1 cellular context compared by ENCODE assay signal in genomic region chr15:23038741-23039150, GRCh38.
TF ChIP-seq lines count a peak whose summit lies in the region.

No MANE protein-coding gene starts in this region.

TF ChIP-seq in H1, 55 proteins besides CTCF, POLR2A, EP300 and RAD21 (continued from another document):
- TF ChIP-seq HDAC6 (IDR thresholded peaks at IDR 0.05; ENCODE audit: low read depth, low read length) (no peak), CEBPB (IDR thresholded peaks at IDR 0.05; ENCODE audit: low read depth, low read length) (no peak), SP2 (IDR thresholded peaks at IDR 0.05; ENCODE audit: low read length) (no peak), SIN3A (conservative IDR thresholded peaks at IDR 0.05 in 1 of 2, IDR thresholded peaks at IDR 0.05 in 1 of 2; ENCODE audit: low read depth in 1 of 2, low read length in 2 of 2) (no peak; a peak in 1 of 4 replicates)
